23 cellular contexts compared by ENCODE assay signal in genomic region chr6:105510746-105511145, GRCh38.
DNase-seq lines count a peak whose midpoint lies in the region; ATAC-seq and TF ChIP-seq lines count a peak whose summit lies in the region.
"Had no signal": no experiment of that assay in that cellular context is flagged by ENCODE, and none has a peak within 500 bp of the region (broad histone marks: within the 10 kb centered on the region; RNA-seq: fewer than 3 reads in every experiment).

No MANE protein-coding gene starts in this region.

- POLR2A ChIA-PET in AG04450 (lab: Yijun Ruan, JAX): no interaction called here

- H3K36me3 ChIP-seq in GM23248 (ENCODE audit: low read depth) (no peaks in the 10 kb centered on the region), Karpas-422 (ENCODE audit: insufficient read depth, low read length) (no peaks in the 10 kb centered on the region), Peyer's patch (no peaks in the 10 kb centered on the region)
- H3K36me3 ChIP-seq: ascending aorta, upper lobe of left lung had no signal

- in situ Hi-C loops in GM23248 (cut with MboI) (no loop called here), astrocyte of the spinal cord (cut with HindIII; ENCODE audit: low sequenced_read_pairs) (no loop called here)

- no peak overlapping the region for H3K4me2 ChIP-seq in GM23248 (ENCODE audit: unreplicated experiment)
- H3K4me2 ChIP-seq in Karpas-422 (ENCODE audit: low read depth, low read length, poor library complexity, severe bottlenecking): no peak overlapping the region

- H2AFZ ChIP-seq in GM23248 (no peak overlapping the region), Karpas-422 (ENCODE audit: low read length) (no peak overlapping the region)

- H3K4me1 ChIP-seq in GM23248 (ENCODE audit: insufficient read depth): no peaks in the 10 kb centered on the region
- H3K4me1 ChIP-seq in Karpas-422 (ENCODE audit: low read length): no peaks in the 10 kb centered on the region
- no peaks in the 10 kb centered on the region for H3K4me1 ChIP-seq in Peyer's patch
- H3K4me1 ChIP-seq: ascending aorta had no signal

- H3K79me2 ChIP-seq in GM23248 (ENCODE audit: insufficient read depth) (no peaks in the 10 kb centered on the region), Karpas-422 (ENCODE audit: low read length) (no peaks in the 10 kb centered on the region)

- H3K27me3 ChIP-seq in AG04450 (ENCODE audit: control insufficient read depth, insufficient read depth, low read length) (no peaks in the 10 kb centered on the region), GM23248 (replicated peaks; ENCODE audit: insufficient read depth) (no peaks in the 10 kb centered on the region), Karpas-422 (ENCODE audit: low read length) (no peaks in the 10 kb centered on the region), Peyer's patch (no peaks in the 10 kb centered on the region)
- H3K27me3 ChIP-seq: ascending aorta, upper lobe of left lung had no signal

- no peak overlapping the region for H3K4me3 ChIP-seq in AG04450 (ENCODE audit: low read depth, low read length)
- H3K4me3 ChIP-seq in GM23248: no peak overlapping the region
- no peak overlapping the region for H3K4me3 ChIP-seq in astrocyte of the spinal cord (ENCODE audit: low read depth, low read length)
- H3K4me3 ChIP-seq in Karpas-422 (ENCODE audit: low read length): no peak overlapping the region
- H3K4me3 ChIP-seq in Peyer's patch: no peak overlapping the region
- H3K4me3 ChIP-seq: ascending aorta, upper lobe of left lung had no signal

- no peak overlapping the region for H3K9ac ChIP-seq in GM23248
- no peak overlapping the region for H3K9ac ChIP-seq in Karpas-422 (ENCODE audit: low read length)

- H3K27ac ChIP-seq in AG04450 (ENCODE audit: low read depth, low read length) (no peak overlapping the region), GM23248 (no peak overlapping the region), Karpas-422 (ENCODE audit: low read length) (no peak overlapping the region), Peyer's patch (no peak overlapping the region)
- H3K27ac ChIP-seq: ascending aorta, upper lobe of left lung had no signal

- peak; percentile 32 for DNase-seq in AG04450 (ENCODE audit: low read depth, low spot score)
- peak; percentile 56 for DNase-seq in GM23248
- DNase-seq in astrocyte of the spinal cord (ENCODE audit: low read depth, low spot score): peak; percentile 38
- DNase-seq in iris pigment epithelial cell (ENCODE audit: low read depth): peak; percentile 72
- no peak for DNase-seq in Karpas-422
- DNase-seq in DMS153 treated with DMSO at 0.1 percent for 48 hours (lab: John Stamatoyannopoulos, UW; ENCODE audit: unreplicated experiment): no peak
- DNase-seq in Peyer's patch: no peak
- DNase-seq: activated CD4-positive, alpha-beta T cell treated with anti-CD3 and anti-CD28 coated beads for 1 hour; activated CD8-positive, alpha-beta memory T cell treated with anti-CD3 and anti-CD28 coated beads for 24 hours; activated T-cell treated with anti-CD3 and anti-CD28 coated beads, Interleukin-2, amount 50 U/mL, for 24 hours; CD4-positive, alpha-beta T cell; effector memory CD4-positive, alpha-beta T cell; GDM1; left colon; naive thymus-derived CD8-positive, alpha-beta T cell; NCI-H1092; NCI-H1930; Right ventricle myocardium superior; T-cell; upper lobe of left lung had no signal

- no peaks in the 10 kb centered on the region for H3K9me2 ChIP-seq in GM23248 (ENCODE audit: insufficient read depth)
- no peaks in the 10 kb centered on the region for H3K9me2 ChIP-seq in Karpas-422 (replicated peaks; ENCODE audit: insufficient read depth, low read length)

- no peaks in the 10 kb centered on the region for H4K20me1 ChIP-seq in GM23248 (ENCODE audit: insufficient read depth)
- no peaks in the 10 kb centered on the region for H4K20me1 ChIP-seq in Karpas-422 (ENCODE audit: insufficient read depth, low read depth, low read length)

- TF ChIP-seq CTCF in AG04450 (IDR thresholded peaks at IDR 0.05; ENCODE audit: low read depth, low read length) (no peak), astrocyte of the spinal cord (IDR thresholded peaks at IDR 0.05; ENCODE audit: low read depth, low read length) (no peak), Peyer's patch (IDR thresholded peaks at IDR 0.05) (no peak)

- H3K9me3 ChIP-seq in AG04450 (ENCODE audit: control insufficient read depth, insufficient read depth, low read length) (no peaks in the 10 kb centered on the region), GM23248 (ENCODE audit: low read depth) (no peaks in the 10 kb centered on the region), Karpas-422 (ENCODE audit: low read length) (no peaks in the 10 kb centered on the region), Peyer's patch (no peaks in the 10 kb centered on the region)
- H3K9me3 ChIP-seq: ascending aorta, upper lobe of left lung had no signal

- ATAC-seq in HG03039 (IDR thresholded peaks at IDR 0.05; ENCODE audit: unreplicated experiment): no peak
- ATAC-seq: esophagus mucosa; left colon; naive thymus-derived CD8-positive, alpha-beta T cell; T-cell had no signal

- peaks cover 9% of the 10 kb centered on the region; the same call in 1 of the 2 replicates for H3F3A ChIP-seq in GM23248 (ENCODE audit: insufficient read depth)

- CTCF ChIA-PET in AG04450 (lab: Charles Lee): interaction anchor here (0.8 to 1.7 kb wide), 4 partner anchors 11 to 713 kb away, joined by 3 to 10 read pairs (median 4); no protein-coding TSS in a partner anchor

- no peak for TF ChIP-seq POLR2A in Peyer's patch (IDR thresholded peaks at IDR 0.05)

Comparison
In these comparisons a context has a peak if more than half of its experiments do, and no peak if none do; other contexts are left out.
1. DNase-seq: peak in AG04450 (single experiment), GM23248 (single experiment), astrocyte of the spinal cord (single experiment) and iris pigment epithelial cell (single experiment); none in Karpas-422 (single experiment), DMS153 treated with DMSO at 0.1 percent for 48 hours (single experiment) and Peyer's patch (0 of 3).